ENCODE assay signal across 1 cellular context in genomic region chr5:176447982-176448608, GRCh38.
TF ChIP-seq lines count a peak whose summit lies in the region.

A gene with protein sequence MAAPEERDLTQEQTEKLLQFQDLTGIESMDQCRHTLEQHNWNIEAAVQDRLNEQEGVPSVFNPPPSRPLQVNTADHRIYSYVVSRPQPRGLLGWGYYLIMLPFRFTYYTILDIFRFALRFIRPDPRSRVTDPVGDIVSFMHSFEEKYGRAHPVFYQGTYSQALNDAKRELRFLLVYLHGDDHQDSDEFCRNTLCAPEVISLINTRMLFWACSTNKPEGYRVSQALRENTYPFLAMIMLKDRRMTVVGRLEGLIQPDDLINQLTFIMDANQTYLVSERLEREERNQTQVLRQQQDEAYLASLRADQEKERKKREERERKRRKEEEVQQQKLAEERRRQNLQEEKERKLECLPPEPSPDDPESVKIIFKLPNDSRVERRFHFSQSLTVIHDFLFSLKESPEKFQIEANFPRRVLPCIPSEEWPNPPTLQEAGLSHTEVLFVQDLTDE (plus strand): TSS chr5:176448385. CDS start chr5:176448408, 23 bp downstream.

TF ChIP-seq in HEK293, 187 proteins besides CTCF, POLR2A, EP300 and RAD21 (continued from another document):
- 0 out of 2 replicates have a peak, but pooled peaks have one; percentile 10 for TF ChIP-seq ZNF394 (tag by site-specific recombination; IDR thresholded peaks at IDR 0.05; ENCODE audit: borderline replicate concordance)
- no peak for TF ChIP-seq ZNF433 (tag by site-specific recombination; IDR thresholded peaks at IDR 0.05; ENCODE audit: low read depth)
- TF ChIP-seq ZNF16 (tag by site-specific recombination; IDR thresholded peaks at IDR 0.05; ENCODE audit: low read depth): no peak
- TF ChIP-seq, protein P1, sequence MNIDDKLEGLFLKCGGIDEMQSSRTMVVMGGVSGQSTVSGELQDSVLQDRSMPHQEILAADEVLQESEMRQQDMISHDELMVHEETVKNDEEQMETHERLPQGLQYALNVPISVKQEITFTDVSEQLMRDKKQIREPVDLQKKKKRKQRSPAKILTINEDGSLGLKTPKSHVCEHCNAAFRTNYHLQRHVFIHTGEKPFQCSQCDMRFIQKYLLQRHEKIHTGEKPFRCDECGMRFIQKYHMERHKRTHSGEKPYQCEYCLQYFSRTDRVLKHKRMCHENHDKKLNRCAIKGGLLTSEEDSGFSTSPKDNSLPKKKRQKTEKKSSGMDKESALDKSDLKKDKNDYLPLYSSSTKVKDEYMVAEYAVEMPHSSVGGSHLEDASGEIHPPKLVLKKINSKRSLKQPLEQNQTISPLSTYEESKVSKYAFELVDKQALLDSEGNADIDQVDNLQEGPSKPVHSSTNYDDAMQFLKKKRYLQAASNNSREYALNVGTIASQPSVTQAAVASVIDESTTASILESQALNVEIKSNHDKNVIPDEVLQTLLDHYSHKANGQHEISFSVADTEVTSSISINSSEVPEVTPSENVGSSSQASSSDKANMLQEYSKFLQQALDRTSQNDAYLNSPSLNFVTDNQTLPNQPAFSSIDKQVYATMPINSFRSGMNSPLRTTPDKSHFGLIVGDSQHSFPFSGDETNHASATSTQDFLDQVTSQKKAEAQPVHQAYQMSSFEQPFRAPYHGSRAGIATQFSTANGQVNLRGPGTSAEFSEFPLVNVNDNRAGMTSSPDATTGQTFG (tag by site-specific recombination; IDR thresholded peaks at IDR 0.05; ENCODE audit: borderline replicate concordance): no peak
- TF ChIP-seq OVOL3 (tag by site-specific recombination; IDR thresholded peaks at IDR 0.05): 0 out of 2 replicates have a peak, but pooled peaks have one; percentile 35
- TF ChIP-seq, protein P2, sequence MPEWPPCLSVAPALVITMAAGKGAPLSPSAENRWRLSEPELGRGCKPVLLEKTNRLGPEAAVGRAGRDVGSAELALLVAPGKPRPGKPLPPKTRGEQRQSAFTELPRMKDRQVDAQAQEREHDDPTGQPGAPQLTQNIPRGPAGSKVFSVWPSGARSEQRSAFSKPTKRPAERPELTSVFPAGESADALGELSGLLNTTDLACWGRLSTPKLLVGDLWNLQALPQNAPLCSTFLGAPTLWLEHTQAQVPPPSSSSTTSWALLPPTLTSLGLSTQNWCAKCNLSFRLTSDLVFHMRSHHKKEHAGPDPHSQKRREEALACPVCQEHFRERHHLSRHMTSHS (tag by site-specific recombination; IDR thresholded peaks at IDR 0.05): no peak
- TF ChIP-seq ZFP41 (tag by site-specific recombination; IDR thresholded peaks at IDR 0.05; ENCODE audit: borderline replicate concordance): no peak
- 0 out of 2 replicates have a peak, but pooled peaks have one; percentile 24 for TF ChIP-seq ZNF324 (tag by site-specific recombination; IDR thresholded peaks at IDR 0.05)
- TF ChIP-seq HOXD13 (CRISPR knock-in tag; IDR thresholded peaks at IDR 0.05; ENCODE audit: borderline replicate concordance): 0 out of 2 replicates have a peak, but pooled peaks have one; percentile 20
- TF ChIP-seq, protein P3, sequence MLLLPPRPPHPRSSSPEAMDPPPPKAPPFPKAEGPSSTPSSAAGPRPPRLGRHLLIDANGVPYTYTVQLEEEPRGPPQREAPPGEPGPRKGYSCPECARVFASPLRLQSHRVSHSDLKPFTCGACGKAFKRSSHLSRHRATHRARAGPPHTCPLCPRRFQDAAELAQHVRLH (tag by site-specific recombination; IDR thresholded peaks at IDR 0.05): peak; percentile 99
- TF ChIP-seq ZNF529 (tag by site-specific recombination; IDR thresholded peaks at IDR 0.05; ENCODE audit: insufficient replicate concordance): no peak
- peak; percentile 42; the same call in 1 of the 2 replicates for TF ChIP-seq ZNF76 (tag by site-specific recombination; IDR thresholded peaks at IDR 0.05; ENCODE audit: borderline replicate concordance, low read depth)
- TF ChIP-seq SP2 (tag by site-specific recombination; IDR thresholded peaks at IDR 0.05): peak; percentile 81
- TF ChIP-seq, protein P4, sequence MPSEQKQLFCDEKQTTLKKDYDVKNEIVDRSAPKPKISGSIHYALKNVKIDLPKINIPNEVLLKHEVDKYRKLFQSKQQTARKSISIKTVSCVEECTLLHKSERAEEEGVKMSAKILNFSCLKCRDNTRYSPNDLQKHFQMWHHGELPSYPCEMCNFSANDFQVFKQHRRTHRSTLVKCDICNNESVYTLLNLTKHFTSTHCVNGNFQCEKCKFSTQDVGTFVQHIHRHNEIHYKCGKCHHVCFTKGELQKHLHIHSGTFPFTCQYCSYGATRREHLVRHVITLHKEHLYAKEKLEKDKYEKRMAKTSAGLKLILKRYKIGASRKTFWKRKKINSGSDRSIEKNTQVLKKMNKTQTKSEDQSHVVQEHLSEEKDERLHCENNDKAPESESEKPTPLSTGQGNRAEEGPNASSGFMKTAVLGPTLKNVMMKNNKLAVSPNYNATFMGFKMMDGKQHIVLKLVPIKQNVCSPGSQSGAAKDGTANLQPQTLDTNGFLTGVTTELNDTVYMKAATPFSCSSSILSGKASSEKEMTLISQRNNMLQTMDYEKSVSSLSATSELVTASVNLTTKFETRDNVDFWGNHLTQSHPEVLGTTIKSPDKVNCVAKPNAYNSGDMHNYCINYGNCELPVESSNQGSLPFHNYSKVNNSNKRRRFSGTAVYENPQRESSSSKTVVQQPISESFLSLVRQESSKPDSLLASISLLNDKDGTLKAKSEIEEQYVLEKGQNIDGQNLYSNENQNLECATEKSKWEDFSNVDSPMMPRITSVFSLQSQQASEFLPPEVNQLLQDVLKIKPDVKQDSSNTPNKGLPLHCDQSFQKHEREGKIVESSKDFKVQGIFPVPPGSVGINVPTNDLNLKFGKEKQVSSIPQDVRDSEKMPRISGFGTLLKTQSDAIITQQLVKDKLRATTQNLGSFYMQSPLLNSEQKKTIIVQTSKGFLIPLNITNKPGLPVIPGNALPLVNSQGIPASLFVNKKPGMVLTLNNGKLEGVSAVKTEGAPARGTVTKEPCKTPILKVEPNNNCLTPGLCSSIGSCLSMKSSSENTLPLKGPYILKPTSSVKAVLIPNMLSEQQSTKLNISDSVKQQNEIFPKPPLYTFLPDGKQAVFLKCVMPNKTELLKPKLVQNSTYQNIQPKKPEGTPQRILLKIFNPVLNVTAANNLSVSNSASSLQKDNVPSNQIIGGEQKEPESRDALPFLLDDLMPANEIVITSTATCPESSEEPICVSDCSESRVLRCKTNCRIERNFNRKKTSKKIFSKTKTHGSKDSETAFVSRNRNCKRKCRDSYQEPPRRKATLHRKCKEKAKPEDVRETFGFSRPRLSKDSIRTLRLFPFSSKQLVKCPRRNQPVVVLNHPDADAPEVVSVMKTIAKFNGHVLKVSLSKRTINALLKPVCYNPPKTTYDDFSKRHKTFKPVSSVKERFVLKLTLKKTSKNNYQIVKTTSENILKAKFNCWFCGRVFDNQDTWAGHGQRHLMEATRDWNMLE (tag by site-specific recombination; conservative IDR thresholded peaks at IDR 0.05; ENCODE audit: low read depth): peak; percentile 72
- TF ChIP-seq IKZF3 (tag by site-specific recombination; IDR thresholded peaks at IDR 0.05): no peak
- no peak for TF ChIP-seq ZNF792 (tag by site-specific recombination; IDR thresholded peaks at IDR 0.05)
TF ChIP-seq in HEK293: peak in this region for 35.
